Comparison of ENCODE assay signal across 6 cellular contexts in genomic region chr16:49078104-49078503, GRCh38.
"Had no signal": no experiment of that assay in that cellular context is flagged by ENCODE, and none has a peak within 500 bp of the region (broad histone marks: within the 10 kb centered on the region; RNA-seq: fewer than 3 reads in every experiment).

No MANE protein-coding gene starts in this region.

- DNase-seq: GOT3, H9, HCEC 1CT, KG1 had no signal

- FAIRE-seq: H54, HTR-8/SVneo had no signal
